Comparison of ENCODE assay signal across 1 cellular context in the genomic region with DNA sequence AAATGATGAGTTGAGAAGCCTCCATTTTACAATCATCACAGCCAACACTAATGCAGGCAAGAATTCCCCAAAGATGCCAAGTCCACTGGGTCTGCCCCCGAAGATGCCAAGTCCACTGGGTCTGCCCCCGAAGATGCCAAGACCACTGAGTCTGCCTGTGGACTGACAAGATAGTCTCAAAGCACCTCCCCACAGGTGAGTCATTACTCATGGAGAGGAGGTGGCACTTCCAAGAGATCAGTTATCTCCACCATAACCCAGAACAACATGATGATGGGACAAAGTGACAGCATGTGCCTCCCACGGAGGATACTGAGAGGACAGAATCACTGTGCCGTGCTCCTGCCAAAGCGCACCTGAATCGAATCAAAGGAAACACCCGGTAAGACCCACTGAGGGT.
TF ChIP-seq lines count a peak whose summit lies in the region.

No MANE protein-coding gene starts in this region.

TF ChIP-seq in SK-N-SH, 30 proteins besides CTCF, POLR2A, EP300 and RAD21 (continued from another document):
- TF ChIP-seq NFIC (IDR thresholded peaks at IDR 0.05; ENCODE audit: borderline replicate concordance) = no peak
- TF ChIP-seq RFX5 (IDR thresholded peaks at IDR 0.05; ENCODE audit: low read length) = no peak
